Comparison of ENCODE assay signal across 8 cellular contexts in genomic region chr2:112481528-112482228, GRCh38. TPM values are rescaled to one million over a fixed set of nuclear protein-coding genes. Genes with fewer than 3 reads are reported as not detected.
DNase-seq lines count a peak whose midpoint lies in the region; ATAC-seq and TF ChIP-seq lines count a peak whose summit lies in the region.

Gene TTL, plus strand, starts transcription at chr2:112482156. Its CDS starts 189 bp downstream, at chr2:112482345.

- peak within 1 kb of the TSS; percentile 93 for H3K27ac Mint-ChIP-seq in CD8-positive, alpha-beta T cell

- no peaks in the 10 kb centered on the region for H3K9me3 Mint-ChIP-seq in CD8-positive, alpha-beta T cell
- no peaks in the 10 kb centered on the region for H3K9me3 Mint-ChIP-seq in activated T-cell treated with anti-CD3 and anti-CD28 coated beads, Interleukin-2, amount 50 U/mL, for 4 hours

- intact Hi-C loops in CD8-positive, alpha-beta T cell (cut with DNase I, micrococcal nuclease), result loop anchor here (1.0 to 10.0 kb wide), 9 partner anchors 61 to 427 kb away; partner anchors contain the start of genes CHCHD5 (in 2 of the 2), ZC3H6 (in 2 of the 2), NT5DC4 (in 1 of the 2) and POLR1B (in 1 of the 2)

- H3K4me1 Mint-ChIP-seq in CD8-positive, alpha-beta T cell (ENCODE audit: low read depth), result peaks cover 23% of the 10 kb centered on the region
- H3K4me1 Mint-ChIP-seq in activated T-cell treated with anti-CD3 and anti-CD28 coated beads, Interleukin-2, amount 50 U/mL, for 4 hours (ENCODE audit: low read depth), result peaks cover 35% of the 10 kb centered on the region

- peak within 1 kb of the TSS; percentile 95 for H3K4me3 Mint-ChIP-seq in CD8-positive, alpha-beta T cell
- H3K4me3 Mint-ChIP-seq in activated T-cell treated with anti-CD3 and anti-CD28 coated beads, Interleukin-2, amount 50 U/mL, for 4 hours, result peak within 1 kb of the TSS; percentile 93

- H3K27ac ChIP-seq in CD8-positive, alpha-beta T cell (ENCODE audit: low read depth, low read length), result peak within 1 kb of the TSS; percentile 51
- peak within 1 kb of the TSS; percentile 94 to 95 for H3K27ac ChIP-seq in esophagus (ENCODE audit: low read depth in 2 of 2, low read length in 1 of 2)
- H3K27ac ChIP-seq in muscle layer of colon (ENCODE audit: low read depth, low read length), result peak within 1 kb of the TSS; percentile 87

- no peaks in the 10 kb centered on the region for H3K9me3 ChIP-seq in CD8-positive, alpha-beta T cell (ENCODE audit: low read length)
- H3K9me3 ChIP-seq in esophagus (ENCODE audit: control insufficient read depth in 2 of 2, insufficient read depth in 1 of 2, low read depth in 1 of 2, low read length in 1 of 2) (no peaks in the 10 kb centered on the region), muscle layer of colon (ENCODE audit: low read length) (no peaks in the 10 kb centered on the region)

- CTCF ChIA-PET in CD8-positive, alpha-beta T cell (lab: Charles Lee), result interaction anchor here (0.8 to 2.7 kb wide), 14 partner anchors 9 to 246 kb away, joined by 3 to 30 read pairs (median 6); partner anchors contain the start of gene CHCHD5

- H3K27me3 ChIP-seq in CD8-positive, alpha-beta T cell (ENCODE audit: insufficient read depth, low read length), result no peaks in the 10 kb centered on the region
- no peaks in the 10 kb centered on the region for H3K27me3 ChIP-seq in esophagus (ENCODE audit: control insufficient read depth in 1 of 2, insufficient read depth in 2 of 2, low read length in 2 of 2)
- H3K27me3 ChIP-seq in muscle layer of colon (ENCODE audit: control insufficient read depth in 1 of 2, insufficient read depth in 2 of 2, low read length in 2 of 2), result no peaks in the 10 kb centered on the region

- H3K4me3 ChIP-seq in CD8-positive, alpha-beta T cell (ENCODE audit: low read depth, low read length), result peak within 1 kb of the TSS; percentile 68
- H3K4me3 ChIP-seq in esophagus (ENCODE audit: low read depth in 1 of 2, low read length in 2 of 2), result peak within 1 kb of the TSS; percentile 84 to 85
- peak within 1 kb of the TSS; percentile 85 to 93 for H3K4me3 ChIP-seq in muscle layer of colon (ENCODE audit: low read depth in 1 of 2, low read length in 2 of 2)

- POLR2A ChIA-PET in CD8-positive, alpha-beta T cell (lab: Charles Lee), result no interaction called here

- WGBS in esophagus, 2 donors, result 1% methylated on average over 44 to 80 of the region's 80 CpGs

- peak in 6 of 7 experiments; percentile 67 to 82 (median 73) for DNase-seq in CD8-positive, alpha-beta T cell
- DNase-seq in OCI-M1 (lab: John Stamatoyannopoulos, UW), result peak; percentile 85
- peak; percentile 76 for DNase-seq in activated T-cell treated with anti-CD3 and anti-CD28 coated beads, Interleukin-2, amount 50 U/mL, for 4 hours
- peak; percentile 50 to 55 for DNase-seq in stimulated activated CD8-positive, alpha-beta memory T cell treated with anti-CD3 and anti-CD28 coated beads, Interleukin-7, amount 100 ng/mL, for 1 hour (ENCODE audit: low read depth in 2 of 2)

- no peaks in the 10 kb centered on the region for H3K36me3 ChIP-seq in CD8-positive, alpha-beta T cell (ENCODE audit: insufficient read depth, low read length)
- H3K36me3 ChIP-seq in esophagus (ENCODE audit: control insufficient read depth in 2 of 2, insufficient read depth in 2 of 2, low read length in 1 of 2), result no peaks in the 10 kb centered on the region
- no peaks in the 10 kb centered on the region for H3K36me3 ChIP-seq in muscle layer of colon (ENCODE audit: insufficient read depth, low read length)

- ATAC-seq in CD8-positive, alpha-beta T cell, result peak; percentile 76
- peak; percentile 61 for ATAC-seq in GM19395 (IDR thresholded peaks at IDR 0.05; ENCODE audit: unreplicated experiment)
- peak; percentile 45 for ATAC-seq in HG03558 (IDR thresholded peaks at IDR 0.05; ENCODE audit: extremely low read depth, unreplicated experiment)
- peak; percentile 78 for ATAC-seq in activated T-cell treated with anti-CD3 and anti-CD28 coated beads, Interleukin-2, amount 50 U/mL, for 4 hours

- peaks cover 7% of the 10 kb centered on the region for H3K36me3 Mint-ChIP-seq in CD8-positive, alpha-beta T cell
- H3K36me3 Mint-ChIP-seq in activated T-cell treated with anti-CD3 and anti-CD28 coated beads, Interleukin-2, amount 50 U/mL, for 4 hours (ENCODE audit: insufficient read depth), result peaks cover 7% of the 10 kb centered on the region

- peaks cover 16% of the 10 kb centered on the region for H3K4me1 ChIP-seq in CD8-positive, alpha-beta T cell (ENCODE audit: insufficient read depth, low read length)
- H3K4me1 ChIP-seq in esophagus (ENCODE audit: control insufficient read depth in 2 of 2, insufficient read depth in 2 of 2, low read length in 1 of 2) (peaks cover 2 to 8% of the 10 kb centered on the region in 2 donors), muscle layer of colon (ENCODE audit: insufficient read depth, low read length) (peaks cover 20% of the 10 kb centered on the region)

- no peak for TF ChIP-seq CTCF in CD8-positive, alpha-beta T cell (IDR thresholded peaks at IDR 0.05)

- peak within 1 kb of the TSS; percentile 83 for H3K9ac ChIP-seq in muscle layer of colon (ENCODE audit: low read length)

- H3K27me3 Mint-ChIP-seq in CD8-positive, alpha-beta T cell (ENCODE audit: low read depth), result no peaks in the 10 kb centered on the region
- H3K27me3 Mint-ChIP-seq in activated T-cell treated with anti-CD3 and anti-CD28 coated beads, Interleukin-2, amount 50 U/mL, for 4 hours (ENCODE audit: low read depth), result no peaks in the 10 kb centered on the region

RNA-seq across cellular contexts. Expression of gene TTL, which starts in this region (rescaled TPM):
- total RNA-seq in CD8-positive, alpha-beta T cell, result 1 to 10 TPM; 8.1 to 8.7 TPM
- total RNA-seq in activated T-cell treated with anti-CD3 and anti-CD28 coated beads, Interleukin-2, amount 50 U/mL, for 4 hours, result 10 to 100 TPM; 26.7 to 31.4 (median 28.6) TPM
- polyA plus RNA-seq in esophagus, result 1 to 10 TPM; 7.1 to 7.2 TPM

Comparison
In these comparisons a context has a peak if more than half of its experiments do, and no peak if none do; other contexts are left out.
1. Peak in every context shown above with its lines: DNase-seq, ATAC-seq, H3K4me3 ChIP-seq and H3K27ac ChIP-seq.